8 cellular contexts compared by ENCODE assay signal in genomic region chr3:104628185-104628789, GRCh38.
DNase-seq lines count a peak whose midpoint lies in the region; ATAC-seq and TF ChIP-seq lines count a peak whose summit lies in the region.

No MANE protein-coding gene starts in this region.

- peak; percentile 78 for TF ChIP-seq CTCF in neural crest cell (conservative IDR thresholded peaks at IDR 0.05)

- DNase-seq in SIG-M5 treated with dmso at 0.1 percent for 504 hours (lab: John Stamatoyannopoulos, UW; ENCODE audit: unreplicated experiment) (peak; percentile 37), SIG-M5 (lab: John Stamatoyannopoulos, UW) (no peak), NCI-H524 treated with DMSO at 0.1 percent for 48 hours (lab: John Stamatoyannopoulos, UW) (peak; percentile 5), dedifferentiated amniotic fluid mesenchymal stem cell (ENCODE audit: extremely low spot score) (peak; percentile 39), neural crest cell (ENCODE audit: low read depth, low spot score) (no peak), NCI-H187 treated with DMSO at 0.1 percent for 48 hours (lab: John Stamatoyannopoulos, UW) (no peak)
- no peak for DNase-seq in activated T-helper 1 cell treated with anti-CD3 and anti-CD28 coated beads, Interleukin-12 subunit alpha, Interleukin-12 subunit beta, Interleukin-2, Interleukin-4 antibody, amounts not matched to agents 30 ng/mL and 10 ng/mL and 1 ng/mL, durations not matched to agents 14 hours and 24 hours and 36 hours (ENCODE audit: low spot score)

- intact Hi-C loops in activated T-helper 1 cell treated with anti-CD3 and anti-CD28 coated beads, Interleukin-12 subunit alpha, Interleukin-12 subunit beta, Interleukin-2, Interleukin-4 antibody, amounts not matched to agents 30 ng/mL and 10 ng/mL and 1 ng/mL, durations not matched to agents 14 hours and 24 hours and 36 hours (cut with micrococcal nuclease) = loop anchor here (2.0 kb wide), 1 partner anchor 741 kb away; no protein-coding TSS in a partner anchor

- H3K27me3 Mint-ChIP-seq in neural crest cell (ENCODE audit: low read depth) = no peaks in the 10 kb centered on the region
- H3K27me3 Mint-ChIP-seq in activated T-helper 1 cell treated with anti-CD3 and anti-CD28 coated beads, Interleukin-12 subunit alpha, Interleukin-12 subunit beta, Interleukin-2, Interleukin-4 antibody, amounts not matched to agents 30 ng/mL and 10 ng/mL and 1 ng/mL, durations not matched to agents 14 hours and 24 hours and 36 hours (ENCODE audit: insufficient read depth) = no peaks in the 10 kb centered on the region

- H3K27ac Mint-ChIP-seq in neural crest cell (ENCODE audit: unreplicated experiment) = no peak overlapping the region
- no peak overlapping the region for H3K27ac Mint-ChIP-seq in activated T-helper 1 cell treated with anti-CD3 and anti-CD28 coated beads, Interleukin-12 subunit alpha, Interleukin-12 subunit beta, Interleukin-2, Interleukin-4 antibody, amounts not matched to agents 30 ng/mL and 10 ng/mL and 1 ng/mL, durations not matched to agents 14 hours and 24 hours and 36 hours

- peak; percentile 63 for ATAC-seq in HG02938 (IDR thresholded peaks at IDR 0.05; ENCODE audit: unreplicated experiment)

- peaks cover 5% of the 10 kb centered on the region for H3K36me3 Mint-ChIP-seq in neural crest cell (ENCODE audit: low read depth)
- no peaks in the 10 kb centered on the region for H3K36me3 Mint-ChIP-seq in activated T-helper 1 cell treated with anti-CD3 and anti-CD28 coated beads, Interleukin-12 subunit alpha, Interleukin-12 subunit beta, Interleukin-2, Interleukin-4 antibody, amounts not matched to agents 30 ng/mL and 10 ng/mL and 1 ng/mL, durations not matched to agents 14 hours and 24 hours and 36 hours (ENCODE audit: low read depth)

- no peaks in the 10 kb centered on the region for H3K4me1 Mint-ChIP-seq in neural crest cell
- no peaks in the 10 kb centered on the region for H3K4me1 Mint-ChIP-seq in activated T-helper 1 cell treated with anti-CD3 and anti-CD28 coated beads, Interleukin-12 subunit alpha, Interleukin-12 subunit beta, Interleukin-2, Interleukin-4 antibody, amounts not matched to agents 30 ng/mL and 10 ng/mL and 1 ng/mL, durations not matched to agents 14 hours and 24 hours and 36 hours (ENCODE audit: low read depth)

- peaks cover 5% of the 10 kb centered on the region for H3K9me3 Mint-ChIP-seq in neural crest cell
- no peaks in the 10 kb centered on the region for H3K9me3 Mint-ChIP-seq in activated T-helper 1 cell treated with anti-CD3 and anti-CD28 coated beads, Interleukin-12 subunit alpha, Interleukin-12 subunit beta, Interleukin-2, Interleukin-4 antibody, amounts not matched to agents 30 ng/mL and 10 ng/mL and 1 ng/mL, durations not matched to agents 14 hours and 24 hours and 36 hours

- H3K4me3 Mint-ChIP-seq in neural crest cell = no peak overlapping the region
- H3K4me3 Mint-ChIP-seq in activated T-helper 1 cell treated with anti-CD3 and anti-CD28 coated beads, Interleukin-12 subunit alpha, Interleukin-12 subunit beta, Interleukin-2, Interleukin-4 antibody, amounts not matched to agents 30 ng/mL and 10 ng/mL and 1 ng/mL, durations not matched to agents 14 hours and 24 hours and 36 hours = no peak overlapping the region

Comparison
In these comparisons a context has a peak if more than half of its experiments do, and no peak if none do; other contexts are left out.
1. DNase-seq: peak in SIG-M5 treated with dmso at 0.1 percent for 504 hours (single experiment), NCI-H524 treated with DMSO at 0.1 percent for 48 hours (single experiment) and dedifferentiated amniotic fluid mesenchymal stem cell (single experiment); none in SIG-M5 (single experiment), neural crest cell (single experiment), NCI-H187 treated with DMSO at 0.1 percent for 48 hours (single experiment) and activated T-helper 1 cell treated with anti-CD3 and anti-CD28 coated beads, Interleukin-12 subunit alpha, Interleukin-12 subunit beta, Interleukin-2, Interleukin-4 antibody, amounts not matched to agents 30 ng/mL and 10 ng/mL and 1 ng/mL, durations not matched to agents 14 hours and 24 hours and 36 hours (single experiment).